Comparison of ENCODE assay signal across 1 cellular context in the genomic region with DNA sequence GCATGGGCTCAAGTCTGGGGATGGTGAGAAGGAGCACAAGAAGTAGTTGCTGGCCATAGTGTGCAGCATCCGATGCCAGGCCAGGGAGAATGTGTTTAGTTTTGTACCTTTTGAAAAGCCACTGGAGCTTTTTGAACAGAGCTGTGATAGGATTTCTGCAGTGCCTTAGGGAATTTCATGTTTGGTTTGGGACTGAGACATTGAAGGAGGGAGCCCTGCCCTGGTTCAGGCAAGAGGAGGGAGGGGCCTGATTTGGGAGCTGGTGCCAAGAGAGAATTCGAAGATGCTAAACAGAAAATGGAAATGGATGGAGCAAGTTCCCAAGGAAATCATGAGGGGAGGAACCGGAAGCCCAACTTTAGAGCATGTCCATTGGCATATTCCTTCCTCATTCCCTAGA.
TF ChIP-seq lines count a peak whose summit lies in the region.

No MANE protein-coding gene starts in this region.

TF ChIP-seq in H1, 55 proteins besides CTCF, POLR2A, EP300 and RAD21:
- TF ChIP-seq CEBPB (IDR thresholded peaks at IDR 0.05; ENCODE audit: low read depth, low read length), result no peak
- no peak for TF ChIP-seq RFX5 (IDR thresholded peaks at IDR 0.05; ENCODE audit: borderline replicate concordance, low read depth, low read length)
- TF ChIP-seq RBBP5 (IDR thresholded peaks at IDR 0.05; ENCODE audit: borderline replicate concordance, low read depth, low read length), result no peak
- TF ChIP-seq, protein P1, sequence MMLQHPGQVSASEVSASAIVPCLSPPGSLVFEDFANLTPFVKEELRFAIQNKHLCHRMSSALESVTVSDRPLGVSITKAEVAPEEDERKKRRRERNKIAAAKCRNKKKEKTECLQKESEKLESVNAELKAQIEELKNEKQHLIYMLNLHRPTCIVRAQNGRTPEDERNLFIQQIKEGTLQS (IDR thresholded peaks at IDR 0.05; ENCODE audit: insufficient read depth, low read depth, low read length), result no peak
- TF ChIP-seq HDAC6 (IDR thresholded peaks at IDR 0.05; ENCODE audit: low read depth, low read length), result no peak
- no peak for TF ChIP-seq MAFK (IDR thresholded peaks at IDR 0.05; ENCODE audit: low read depth, low read length)
- TF ChIP-seq, protein P2, sequence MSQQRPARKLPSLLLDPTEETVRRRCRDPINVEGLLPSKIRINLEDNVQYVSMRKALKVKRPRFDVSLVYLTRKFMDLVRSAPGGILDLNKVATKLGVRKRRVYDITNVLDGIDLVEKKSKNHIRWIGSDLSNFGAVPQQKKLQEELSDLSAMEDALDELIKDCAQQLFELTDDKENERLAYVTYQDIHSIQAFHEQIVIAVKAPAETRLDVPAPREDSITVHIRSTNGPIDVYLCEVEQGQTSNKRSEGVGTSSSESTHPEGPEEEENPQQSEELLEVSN (IDR thresholded peaks at IDR 0.05), result no peak
- TF ChIP-seq SAP30 (IDR thresholded peaks at IDR 0.05; ENCODE audit: insufficient read depth, insufficient replicate concordance, low read length), result no peak
- TF ChIP-seq SUZ12 (IDR thresholded peaks at IDR 0.05; ENCODE audit: low read length), result no peak
- TF ChIP-seq POLR2AphosphoS5 (IDR thresholded peaks at IDR 0.05; ENCODE audit: low read depth, low read length), result no peak
- TF ChIP-seq NANOG (IDR thresholded peaks at IDR 0.05; ENCODE audit: insufficient read depth, low read depth, low read length, poor library complexity, severe bottlenecking), result no peak
